8 cellular contexts compared by ENCODE assay signal in the genomic region with DNA sequence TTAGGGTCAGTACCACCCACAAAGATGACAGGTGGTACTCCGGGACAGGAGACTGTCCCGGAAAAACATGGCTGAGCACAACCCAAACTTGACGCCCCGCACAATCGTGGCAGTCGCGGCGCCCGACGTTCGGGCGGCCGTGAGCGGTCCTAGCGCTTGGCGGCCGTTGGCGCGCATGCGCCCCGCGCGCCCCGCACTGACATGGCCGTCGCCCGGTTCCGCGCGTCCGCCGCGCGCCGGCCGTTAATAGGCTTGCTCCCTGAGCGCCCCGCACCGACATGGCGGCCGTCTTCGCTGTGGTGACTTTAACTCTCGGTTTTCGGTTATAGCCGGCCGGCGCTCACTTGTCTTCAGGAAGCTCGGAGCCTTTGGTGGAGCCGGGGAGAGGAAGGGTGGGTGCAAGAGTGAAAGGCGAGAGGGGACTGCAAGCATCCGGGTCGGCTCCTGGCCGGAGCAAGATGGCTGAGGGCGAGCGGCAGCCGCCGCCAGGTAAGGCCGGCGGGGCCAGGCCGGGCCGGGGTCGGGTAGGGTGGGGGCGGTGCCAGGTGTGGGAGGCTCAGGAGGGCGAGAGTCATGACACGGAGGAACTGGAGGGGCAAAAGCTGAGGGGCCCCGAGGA. TPM values are rescaled to one million over a fixed set of nuclear protein-coding genes. Genes with fewer than 3 reads are reported as not detected.
A peak's percentile ranks its signal among the peaks of the same experiment; 100 is the strongest.
DNase-seq lines count a peak whose midpoint lies in the region; ATAC-seq and TF ChIP-seq lines count a peak whose summit lies in the region.

A gene (plus strand): TSS at position 273 of the 619 bp plus-strand sequence. CDS start 186 bp downstream, at position 459.

- H3K9me3 ChIP-seq in heart right ventricle (no peaks in the 10 kb centered on the region), prostate gland (no peaks in the 10 kb centered on the region)

- H3K27ac ChIP-seq in adipose tissue (ENCODE audit: low read depth, low read length) (peak within 1 kb of the TSS; percentile 30), heart right ventricle (peak within 1 kb of the TSS; percentile 87 to 98 (median 96)), prostate gland (peak within 1 kb of the TSS; percentile 95 to 96)

- H3K4me3 ChIP-seq in heart right ventricle (peak within 1 kb of the TSS; percentile 67 to 99 (median 90)), prostate gland (peak within 1 kb of the TSS; percentile 87 to 89)

- POLR2A ChIA-PET in GM10248 (lab: Yijun Ruan, JAX) = interaction anchor here (0.7 to 1.7 kb wide), 2 partner anchors 32 to 185 kb away, joined by 4 to 5 read pairs; no protein-coding TSS in a partner anchor

- H3K36me3 ChIP-seq in heart right ventricle (peaks cover 0 to 21% (median 4%) of the 10 kb centered on the region in 9 donors), prostate gland (no peaks in the 10 kb centered on the region)

- peak; percentile 83 for ATAC-seq in HG02610 (IDR thresholded peaks at IDR 0.05; ENCODE audit: unreplicated experiment)
- peak; percentile 85 to 93 (median 90) for ATAC-seq in heart right ventricle

- intact Hi-C loops in heart right ventricle (cut with DNase I) = no loop called here
- intact Hi-C loops in prostate gland (cut with DNase I) = no loop called here

- peak; percentile 94 for DNase-seq in GM10248 (ENCODE audit: extremely low spot score)
- DNase-seq in NCI-H1105 treated with DMSO at 0.1 percent for 48 hours (lab: John Stamatoyannopoulos, UW) = peak; percentile 76
- peak; percentile 79 to 93 (median 82) for DNase-seq in T-helper 1 cell
- DNase-seq in heart right ventricle = peak; percentile 84 to 90
- peak; percentile 68 for DNase-seq in prostate gland (ENCODE audit: low spot score)
- peak; percentile 82 for DNase-seq in ureter (ENCODE audit: low spot score)

- TF ChIP-seq POLR2A in prostate gland (IDR thresholded peaks at IDR 0.05) = no peak

- H3K27me3 ChIP-seq in heart right ventricle (no peaks in the 10 kb centered on the region), prostate gland (replicated peaks; ENCODE audit: insufficient read depth) (no peaks in the 10 kb centered on the region)

- no peak for TF ChIP-seq CTCF in GM10248 (IDR thresholded peaks at IDR 0.05; ENCODE audit: control extremely low read depth, extremely low read depth, low read depth, missing control alignments)
- no peak for TF ChIP-seq CTCF in heart right ventricle (IDR thresholded peaks at IDR 0.05)
- TF ChIP-seq CTCF in prostate gland (IDR thresholded peaks at IDR 0.05) = peak in 2 of 4 experiments; percentile 28 to 41

- CTCF ChIA-PET in GM10248 (lab: Yijun Ruan, JAX) = interaction anchor here (1.4 to 5.8 kb wide), 4 partner anchors 19 to 500 kb away, joined by 3 to 38 read pairs (median 15); no protein-coding TSS in a partner anchor

- H3K4me1 ChIP-seq in heart right ventricle (peaks cover 0 to 52% (median 30%) of the 10 kb centered on the region in 9 donors), prostate gland (replicated peaks) (peaks cover 14% of the 10 kb centered on the region)

- 0% methylated on average over 64 to 66 of the region's 66 CpGs for WGBS in adipose tissue, 3 donors
- WGBS in heart right ventricle, 2 donors = 0 to 1% methylated on average over 65 to 66 of the region's 66 CpGs
- WGBS in prostate gland = under 1% methylated on average over 40 of the region's 66 CpGs

RNA-seq across cellular contexts. Expression of the gene that starts here (rescaled TPM):
- polyA plus RNA-seq in adipose tissue (10 to 100 TPM; 42.9 to 78.6 (median 43.6) TPM), heart right ventricle (100 to 1,000 TPM; 106 to 176 TPM)
- total RNA-seq in heart right ventricle (100 to 1,000 TPM; 169 to 227 (median 187) TPM), prostate gland (100 to 1,000 TPM; 165 to 173 TPM), ureter (143 TPM)

Comparison
In these comparisons a context has a peak if more than half of its experiments do, and no peak if none do; other contexts are left out.
1. Peak in every context shown above with its lines: DNase-seq, ATAC-seq, H3K4me3 ChIP-seq and H3K27ac ChIP-seq.
2. H3K27ac ChIP-seq: peak in every context shown above with its lines; median percentile 96 in heart right ventricle; 96 in prostate gland; 30 in adipose tissue.